ENCODE assay signal across 8 cellular contexts in genomic region chr21:39612233-39613028, GRCh38. TPM values are rescaled to one million over a fixed set of nuclear protein-coding genes. Genes with fewer than 3 reads are reported as not detected.
DNase-seq lines count a peak whose midpoint lies in the region; TF ChIP-seq lines count a peak whose summit lies in the region.

A gene with protein sequence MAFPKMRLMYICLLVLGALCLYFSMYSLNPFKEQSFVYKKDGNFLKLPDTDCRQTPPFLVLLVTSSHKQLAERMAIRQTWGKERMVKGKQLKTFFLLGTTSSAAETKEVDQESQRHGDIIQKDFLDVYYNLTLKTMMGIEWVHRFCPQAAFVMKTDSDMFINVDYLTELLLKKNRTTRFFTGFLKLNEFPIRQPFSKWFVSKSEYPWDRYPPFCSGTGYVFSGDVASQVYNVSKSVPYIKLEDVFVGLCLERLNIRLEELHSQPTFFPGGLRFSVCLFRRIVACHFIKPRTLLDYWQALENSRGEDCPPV (plus strand): TSS chr21:39612940. CDS start chr21:39660560, 47,620 bp downstream.

- DNase-seq in NCI-H2029 (lab: John Stamatoyannopoulos, UW): peak; percentile 35
- DNase-seq in NCI-H2029 treated with DMSO at 0.1 percent for 48 hours (lab: John Stamatoyannopoulos, UW): no peak
- DNase-seq in iPS-NIHi11 (ENCODE audit: low spot score): peak; percentile 86
- DNase-seq in stomach: no peak
- no peak for DNase-seq in HAP-1 (ENCODE audit: low spot score in 2 of 2)
- no peak for DNase-seq in globus pallidus (ENCODE audit: low spot score)
- no peak for DNase-seq in NCI-H1048 (lab: John Stamatoyannopoulos, UW)

- no peaks in the 10 kb centered on the region for H3K36me3 ChIP-seq in stomach
- H3K36me3 ChIP-seq in HAP-1 (replicated peaks): no peaks in the 10 kb centered on the region

- TF ChIP-seq CTCF in WI38 (IDR thresholded peaks at IDR 0.05; ENCODE audit: low read depth, low read length): no peak
- TF ChIP-seq CTCF in stomach (IDR thresholded peaks at IDR 0.05): no peak

- TF ChIP-seq POLR2A in stomach (IDR thresholded peaks at IDR 0.05): no peak

- intact Hi-C loops in stomach (cut with DNase I; ENCODE audit: low total_unique reads): no loop called here

- WGBS in stomach, 5 donors: 9 to 24% (median 12%) methylated on average over 32 to 62 of the region's 62 CpGs

- in situ Hi-C loops in HAP-1 (cut with MboI; ENCODE audit: low sequenced_read_pairs): no loop called here

- TF ChIP-seq EP300 in stomach (IDR thresholded peaks at IDR 0.05): no peak

- H3K27ac ChIP-seq in stomach: peak within 1 kb of the TSS in 1 of 5 donors; percentile 21

- peaks cover 0 to 67% (median 27%) of the 10 kb centered on the region in 3 donors for H3K27me3 ChIP-seq in stomach
- H3K27me3 ChIP-seq in HAP-1 (ENCODE audit: low read depth): peaks cover 3% of the 10 kb centered on the region; the same call in 1 of the 2 replicates

- peak within 1 kb of the TSS; percentile 29; the same call in 1 of the 2 replicates for H3K4me3 ChIP-seq in WI38 (ENCODE audit: low read depth, low read length)
- H3K4me3 ChIP-seq in stomach: peak within 1 kb of the TSS; percentile 36 to 45 (median 41)
- H3K4me3 ChIP-seq in HAP-1: no peak within 1 kb of the TSS

- peaks cover 6 to 17% (median 13%) of the 10 kb centered on the region in 4 donors for H3K4me1 ChIP-seq in stomach
- no peaks in the 10 kb centered on the region for H3K4me1 ChIP-seq in HAP-1

- H3K9me3 ChIP-seq in stomach: no peaks in the 10 kb centered on the region
- H3K9me3 ChIP-seq in HAP-1: no peaks in the 10 kb centered on the region; the same call in 1 of the 2 replicates

RNA-seq across cellular contexts. Expression of the gene that starts here (rescaled TPM):
- 1 to 10 TPM in 3 of 5 donors, under 1 TPM in 1, not detected in 1; 0.45 to 8.3 (median 4.3) TPM for total RNA-seq in stomach
- polyA plus RNA-seq in stomach: 1 to 10 TPM in 1 of 3 donors, under 1 TPM in 2; 0.12 to 2.7 (median 0.70) TPM

Comparison
In these comparisons a context has a peak if more than half of its experiments do, and no peak if none do; other contexts are left out.
1. DNase-seq: peak in NCI-H2029 (single experiment) and iPS-NIHi11 (single experiment); none in NCI-H2029 treated with DMSO at 0.1 percent for 48 hours (single experiment), stomach (single experiment), HAP-1 (0 of 2), globus pallidus (single experiment) and NCI-H1048 (single experiment).